In genomic region chr1:167501513-167502191, GRCh38 we compare ENCODE assay signal across 16 cellular contexts. TPM values are rescaled to one million over a fixed set of nuclear protein-coding genes. Genes with fewer than 3 reads are reported as not detected.
DNase-seq lines count a peak whose midpoint lies in the region; ATAC-seq and TF ChIP-seq lines count a peak whose summit lies in the region.
"Had no signal": no experiment of that assay in that cellular context is flagged by ENCODE, and none has a peak within 500 bp of the region (broad histone marks: within the 10 kb centered on the region; RNA-seq: fewer than 3 reads in every experiment).

No MANE protein-coding gene starts in this region.

- H3K27ac Mint-ChIP-seq in CD8-positive, alpha-beta T cell, result peak overlapping the region; percentile 86
- H3K27ac Mint-ChIP-seq in activated T-cell treated with anti-CD3 and anti-CD28 coated beads, Interleukin-2, amount 50 U/mL, for 72 hours, result peak overlapping the region; percentile 97
- peak overlapping the region; percentile 96 to 98 for H3K27ac Mint-ChIP-seq in natural killer cell treated with Interleukin-12 subunit alpha and Interleukin-12 subunit beta and Interleukin-15 and Interleukin-18, amount 100 ng/mL, for 72 hours

- H3K9me3 Mint-ChIP-seq in CD8-positive, alpha-beta T cell, result no peaks in the 10 kb centered on the region
- H3K9me3 Mint-ChIP-seq in activated T-cell treated with anti-CD3 and anti-CD28 coated beads, Interleukin-2, amount 50 U/mL, for 72 hours, result no peaks in the 10 kb centered on the region
- no peaks in the 10 kb centered on the region for H3K9me3 Mint-ChIP-seq in natural killer cell treated with Interleukin-12 subunit alpha and Interleukin-12 subunit beta and Interleukin-15 and Interleukin-18, amount 100 ng/mL, for 72 hours

- H3K27me3 ChIP-seq in CD8-positive, alpha-beta T cell (ENCODE audit: insufficient read depth, low read length), result no peaks in the 10 kb centered on the region
- H3K27me3 ChIP-seq: thyroid gland had no signal

- no peak for TF ChIP-seq CTCF in CD8-positive, alpha-beta T cell (IDR thresholded peaks at IDR 0.05)

- no peaks in the 10 kb centered on the region for H3K27me3 Mint-ChIP-seq in CD8-positive, alpha-beta T cell (ENCODE audit: low read depth)
- no peaks in the 10 kb centered on the region for H3K27me3 Mint-ChIP-seq in activated T-cell treated with anti-CD3 and anti-CD28 coated beads, Interleukin-2, amount 50 U/mL, for 72 hours (ENCODE audit: low read depth)
- no peaks in the 10 kb centered on the region for H3K27me3 Mint-ChIP-seq in natural killer cell treated with Interleukin-12 subunit alpha and Interleukin-12 subunit beta and Interleukin-15 and Interleukin-18, amount 100 ng/mL, for 72 hours

- H3K36me3 ChIP-seq in CD8-positive, alpha-beta T cell (ENCODE audit: insufficient read depth, low read length), result peaks cover 29% of the 10 kb centered on the region
- H3K36me3 ChIP-seq: neutrophil, thyroid gland had no signal

- H3K4me1 Mint-ChIP-seq in CD8-positive, alpha-beta T cell (ENCODE audit: low read depth), result peaks cover 97% of the 10 kb centered on the region
- H3K4me1 Mint-ChIP-seq in activated T-cell treated with anti-CD3 and anti-CD28 coated beads, Interleukin-2, amount 50 U/mL, for 72 hours (ENCODE audit: low read depth), result peaks cover 98% of the 10 kb centered on the region
- H3K4me1 Mint-ChIP-seq in natural killer cell treated with Interleukin-12 subunit alpha and Interleukin-12 subunit beta and Interleukin-15 and Interleukin-18, amount 100 ng/mL, for 72 hours (ENCODE audit: low read depth in 2 of 2), result peaks cover 94 to 96% of the 10 kb centered on the region in 2 donors

- peak in 3 of 7 experiments; percentile 12 to 45 (median 14) for DNase-seq in CD8-positive, alpha-beta T cell
- peak; percentile 39 for DNase-seq in NCI-H69 (lab: John Stamatoyannopoulos, UW)
- DNase-seq in activated T-cell treated with anti-CD3 and anti-CD28 coated beads, Interleukin-2, amount 50 U/mL, for 72 hours, result peak; percentile 55 to 67
- DNase-seq in natural killer cell treated with Interleukin-12 subunit alpha and Interleukin-12 subunit beta and Interleukin-15 and Interleukin-18, amount 100 ng/mL, for 72 hours (ENCODE audit: low spot score), result peak; percentile 60
- DNase-seq in COLO829 (ENCODE audit: low spot score), result no peak
- DNase-seq in NCI-H1417 treated with DMSO at 0.1 percent for 48 hours (lab: John Stamatoyannopoulos, UW), result no peak
- DNase-seq: cortex of kidney, foreskin fibroblast, H7, KG1, thyroid gland had no signal

- H3K4me3 ChIP-seq in CD8-positive, alpha-beta T cell (ENCODE audit: low read depth, low read length), result no peak overlapping the region
- H3K4me3 ChIP-seq: thyroid gland had no signal

- ATAC-seq in CD8-positive, alpha-beta T cell, result no peak
- peak; percentile 64 to 67 for ATAC-seq in activated T-cell treated with anti-CD3 and anti-CD28 coated beads, Interleukin-2, amount 50 U/mL, for 72 hours (replicated peaks in 1 of 2)
- peak; percentile 8 to 37 for ATAC-seq in natural killer cell treated with Interleukin-12 subunit alpha and Interleukin-12 subunit beta and Interleukin-15 and Interleukin-18, amount 100 ng/mL, for 72 hours
- ATAC-seq in GM18505 (IDR thresholded peaks at IDR 0.05; ENCODE audit: unreplicated experiment), result no peak
- no peak for ATAC-seq in HG02852 (IDR thresholded peaks at IDR 0.05; ENCODE audit: unreplicated experiment)
- ATAC-seq: SK-N-SH treated with all-trans-retinoic acid at 6 μM for 48 hours had no signal

- CTCF ChIA-PET in CD8-positive, alpha-beta T cell (lab: Charles Lee), result interaction anchor here (0.7 to 2.3 kb wide), 4 partner anchors 14 to 100 kb away, joined by 3 to 7 read pairs (median 5); partner anchors contain the start of gene CD247

- POLR2A ChIA-PET in CD8-positive, alpha-beta T cell (lab: Charles Lee), result interaction anchor here (0.9 to 2.6 kb wide), 2 partner anchors 8 to 14 kb away, joined by 3 to 15 read pairs; no protein-coding TSS in a partner anchor

- H3K27ac ChIP-seq in CD8-positive, alpha-beta T cell (ENCODE audit: low read depth, low read length), result no peak overlapping the region
- H3K27ac ChIP-seq: C4-2B, neutrophil, thyroid gland had no signal

- peaks cover 87% of the 10 kb centered on the region for H3K36me3 Mint-ChIP-seq in CD8-positive, alpha-beta T cell
- H3K36me3 Mint-ChIP-seq in activated T-cell treated with anti-CD3 and anti-CD28 coated beads, Interleukin-2, amount 50 U/mL, for 72 hours (ENCODE audit: insufficient read depth in 2 of 2), result peaks cover 4 to 27% of the 10 kb centered on the region in 2 donors
- H3K36me3 Mint-ChIP-seq in natural killer cell treated with Interleukin-12 subunit alpha and Interleukin-12 subunit beta and Interleukin-15 and Interleukin-18, amount 100 ng/mL, for 72 hours, result peaks cover 28% of the 10 kb centered on the region

- peak overlapping the region; percentile 46 for H3K4me3 Mint-ChIP-seq in CD8-positive, alpha-beta T cell
- H3K4me3 Mint-ChIP-seq in activated T-cell treated with anti-CD3 and anti-CD28 coated beads, Interleukin-2, amount 50 U/mL, for 72 hours, result peak overlapping the region; percentile 81 to 83
- H3K4me3 Mint-ChIP-seq in natural killer cell treated with Interleukin-12 subunit alpha and Interleukin-12 subunit beta and Interleukin-15 and Interleukin-18, amount 100 ng/mL, for 72 hours, result peak overlapping the region; percentile 72

- H3K9me3 ChIP-seq in CD8-positive, alpha-beta T cell (ENCODE audit: low read length), result no peaks in the 10 kb centered on the region
- H3K9me3 ChIP-seq: neutrophil, thyroid gland had no signal

- intact Hi-C loops in CD8-positive, alpha-beta T cell (cut with DNase I, micrococcal nuclease), result loop anchor here in 1 of 2 experiments (1.0 to 2.0 kb wide), 2 partner anchors 9 to 15 kb away; no protein-coding TSS in a partner anchor

- H3K4me1 ChIP-seq in CD8-positive, alpha-beta T cell (ENCODE audit: insufficient read depth, low read length), result peaks cover 96% of the 10 kb centered on the region
- H3K4me1 ChIP-seq: thyroid gland had no signal

- no peak for TF ChIP-seq POLR2A in GM18505 (IDR thresholded peaks at IDR 0.05; ENCODE audit: borderline replicate concordance, extremely low read depth, insufficient read depth, insufficient read length)

RNA-seq across cellular contexts. Expression of gene CD247, which starts 16.7 kb away (rescaled TPM):
- 100 to 1,000 TPM; 327 to 331 TPM for total RNA-seq in CD8-positive, alpha-beta T cell
- 100 to 1,000 TPM; 160 to 178 TPM for total RNA-seq in activated T-cell treated with anti-CD3 and anti-CD28 coated beads, Interleukin-2, amount 50 U/mL, for 72 hours
- total RNA-seq in natural killer cell treated with Interleukin-12 subunit alpha and Interleukin-12 subunit beta and Interleukin-15 and Interleukin-18, amount 100 ng/mL, for 72 hours, result 100 to 1,000 TPM; 169 to 384 TPM

RNA-seq across cellular contexts. Expression of gene CREG1, which starts 51.9 kb away (rescaled TPM):
- 1 to 10 TPM; 9.3 to 9.8 TPM for total RNA-seq in CD8-positive, alpha-beta T cell
- 1 to 10 TPM; 7.4 to 8.3 TPM for total RNA-seq in activated T-cell treated with anti-CD3 and anti-CD28 coated beads, Interleukin-2, amount 50 U/mL, for 72 hours
- 10 to 100 TPM; 15.8 to 16.2 TPM for total RNA-seq in natural killer cell treated with Interleukin-12 subunit alpha and Interleukin-12 subunit beta and Interleukin-15 and Interleukin-18, amount 100 ng/mL, for 72 hours

Comparison
In these comparisons a context has a peak if more than half of its experiments do, and no peak if none do; other contexts are left out.
1. ATAC-seq: peak in activated T-cell treated with anti-CD3 and anti-CD28 coated beads, Interleukin-2, amount 50 U/mL, for 72 hours (2 of 2) and natural killer cell treated with Interleukin-12 subunit alpha and Interleukin-12 subunit beta and Interleukin-15 and Interleukin-18, amount 100 ng/mL, for 72 hours (2 of 2); none in CD8-positive, alpha-beta T cell (single experiment), GM18505 (single experiment) and HG02852 (single experiment).
2. DNase-seq: peak in NCI-H69 (single experiment), activated T-cell treated with anti-CD3 and anti-CD28 coated beads, Interleukin-2, amount 50 U/mL, for 72 hours (2 of 2) and natural killer cell treated with Interleukin-12 subunit alpha and Interleukin-12 subunit beta and Interleukin-15 and Interleukin-18, amount 100 ng/mL, for 72 hours (single experiment); none in COLO829 (single experiment) and NCI-H1417 treated with DMSO at 0.1 percent for 48 hours (single experiment).
3. Peak in every context shown above with its lines, with median percentiles within 50 percentile points of each other: H3K27ac Mint-ChIP-seq and H3K4me3 Mint-ChIP-seq.